ENCODE assay signal across 8 cellular contexts in genomic region chr17:58447039-58447975, GRCh38. TPM values are rescaled to one million over a fixed set of nuclear protein-coding genes. Genes with fewer than 3 reads are reported as not detected.
DNase-seq lines count a peak whose midpoint lies in the region; ATAC-seq and TF ChIP-seq lines count a peak whose summit lies in the region.

No MANE protein-coding gene starts in this region.

- H3K4me3 Mint-ChIP-seq in central memory CD8-positive, alpha-beta T cell, result no peak overlapping the region

- no peaks in the 10 kb centered on the region for H3K27me3 ChIP-seq in BJ (ENCODE audit: control insufficient read depth, insufficient read depth, low read length)
- H3K27me3 ChIP-seq in H7 (ENCODE audit: control insufficient read depth, insufficient read depth, low read length), result no peaks in the 10 kb centered on the region
- H3K27me3 ChIP-seq in liver (ENCODE audit: control insufficient read depth in 4 of 4, insufficient read depth in 4 of 4, low read length in 3 of 4), result no peaks in the 10 kb centered on the region

- H3K9ac ChIP-seq in liver (ENCODE audit: low read depth in 1 of 2, low read length in 2 of 2), result no peak overlapping the region

- peaks cover 3% of the 10 kb centered on the region for H3K36me3 Mint-ChIP-seq in central memory CD8-positive, alpha-beta T cell (ENCODE audit: insufficient read depth)

- peak; percentile 77 for ATAC-seq in central memory CD8-positive, alpha-beta T cell (replicated peaks; ENCODE audit: extremely low read depth, poor library complexity, severe bottlenecking)

- H3K27ac ChIP-seq in liver (ENCODE audit: low read depth in 1 of 2, low read length in 2 of 2), result no peak overlapping the region

- WGBS in liver, result 70% methylated on average over 9 of the region's 9 CpGs

- H3K27ac Mint-ChIP-seq in central memory CD8-positive, alpha-beta T cell (ENCODE audit: low read depth), result no peak overlapping the region

- no peaks in the 10 kb centered on the region for H3K9me3 Mint-ChIP-seq in central memory CD8-positive, alpha-beta T cell

- POLR2A ChIA-PET in BJ (lab: Charles Lee), result no interaction called here

- CTCF ChIA-PET in BJ (lab: Yijun Ruan, JAX), result interaction anchor here (0.5 to 4.4 kb wide), 14 partner anchors 11 to 603 kb away, joined by 3 to 55 read pairs (median 4); no protein-coding TSS in a partner anchor

- H3K4me3 ChIP-seq in BJ (ENCODE audit: low read depth, low read length) (no peak overlapping the region), H7 (ENCODE audit: insufficient read depth, low read depth, low read length) (no peak overlapping the region), liver (ENCODE audit: low read depth in 1 of 3, low read length in 3 of 3) (no peak overlapping the region)

- TF ChIP-seq CTCF in BJ (IDR thresholded peaks at IDR 0.05; ENCODE audit: insufficient read depth, low read depth, low read length) (peak; percentile 82), liver (IDR thresholded peaks at IDR 0.05; ENCODE audit: low read depth, low read length, missing input control) (peak; percentile 90)

- no peaks in the 10 kb centered on the region for H3K36me3 ChIP-seq in BJ (ENCODE audit: control insufficient read depth, insufficient read depth, low read length)
- H3K36me3 ChIP-seq in H7 (replicated peaks; ENCODE audit: control insufficient read depth, insufficient read depth, low read length), result no peaks in the 10 kb centered on the region
- no peaks in the 10 kb centered on the region for H3K36me3 ChIP-seq in liver (ENCODE audit: control insufficient read depth in 4 of 4, insufficient read depth in 3 of 4, low read depth in 1 of 4, low read length in 3 of 4)

- H3K27me3 Mint-ChIP-seq in central memory CD8-positive, alpha-beta T cell, result no peaks in the 10 kb centered on the region

- H3K4me1 Mint-ChIP-seq in central memory CD8-positive, alpha-beta T cell, result peaks cover 9% of the 10 kb centered on the region

- TF ChIP-seq RAD21 in liver (IDR thresholded peaks at IDR 0.05), result peak; percentile 97 to 99

- DNase-seq in BJ (ENCODE audit: low read depth) (peak; percentile 17), H7 (peak; percentile 73), NCI-H345 treated with DMSO at 0.1 percent for 48 hours (lab: John Stamatoyannopoulos, UW; ENCODE audit: unreplicated experiment) (peak; percentile 59), cerebellar nuclear complex (lab: John Stamatoyannopoulos, UW) (no peak)
- DNase-seq in activated CD4-positive, CD25-positive, alpha-beta regulatory T cell treated with anti-CD3 and anti-CD28 coated beads, Interleukin-2, amount 50 U/mL, for 16 hours (ENCODE audit: low read depth, low spot score), result peak; percentile 26
- DNase-seq in central memory CD8-positive, alpha-beta T cell (ENCODE audit: low spot score in 2 of 2), result peak; percentile 32 to 50
- peak; percentile 10 for DNase-seq in stimulated activated CD8-positive, alpha-beta memory T cell treated with anti-CD3 and anti-CD28 coated beads, Interleukin-15, amount 100 ng/mL, for 1 hour (ENCODE audit: low read depth)

- no peaks in the 10 kb centered on the region for H3K9me3 ChIP-seq in liver (ENCODE audit: control insufficient read depth in 4 of 4, low read length in 3 of 4)

- H3K4me1 ChIP-seq in liver (ENCODE audit: control insufficient read depth in 4 of 4, insufficient read depth in 4 of 4, low read length in 3 of 4), result no peaks in the 10 kb centered on the region

TF ChIP-seq in liver, 16 proteins besides CTCF, POLR2A, EP300 and RAD21:
- TF ChIP-seq YY1 (IDR thresholded peaks at IDR 0.05) (no peak), FOXA1 (IDR thresholded peaks at IDR 0.05) (no peak)

RNA-seq across cellular contexts. Expression of gene RNF43, which starts 30.0 kb away (rescaled TPM):
- polyA plus RNA-seq in BJ (2011; rRNA removed) (not detected in 2 replicates), liver (1 to 10 TPM; 4.1 to 5.8 TPM)
- polyA minus RNA-seq in BJ (2011; rRNA and poly(A)+ RNA removed), result not detected in 2 replicates
- total RNA-seq in H7 (2014; rRNA removed; shearing (Covaris generic)), result 0.62 and 1.3 TPM in 2 replicates
- total RNA-seq in liver, result 1 to 10 TPM; 4.5 to 8.4 TPM

RNA-seq across cellular contexts. Expression of gene HSF5, which starts 40.9 kb away (rescaled TPM):
- polyA plus RNA-seq in BJ (2011; rRNA removed), result not detected in 2 replicates
- polyA minus RNA-seq in BJ (2011; rRNA and poly(A)+ RNA removed), result not detected in 2 replicates
- total RNA-seq in H7 (2014; rRNA removed; shearing (Covaris generic)), result not detected in 2 replicates
- under 1 TPM; 0.09 to 0.17 TPM for total RNA-seq in liver
- polyA plus RNA-seq in liver, result not detected

Comparison
In these comparisons a context has a peak if more than half of its experiments do, and no peak if none do; other contexts are left out.
1. DNase-seq: peak in BJ (single experiment), H7 (single experiment), NCI-H345 treated with DMSO at 0.1 percent for 48 hours (single experiment), activated CD4-positive, CD25-positive, alpha-beta regulatory T cell treated with anti-CD3 and anti-CD28 coated beads, Interleukin-2, amount 50 U/mL, for 16 hours (single experiment), central memory CD8-positive, alpha-beta T cell (2 of 2) and stimulated activated CD8-positive, alpha-beta memory T cell treated with anti-CD3 and anti-CD28 coated beads, Interleukin-15, amount 100 ng/mL, for 1 hour (single experiment); none in cerebellar nuclear complex (0 of 2).